In the genomic region with DNA sequence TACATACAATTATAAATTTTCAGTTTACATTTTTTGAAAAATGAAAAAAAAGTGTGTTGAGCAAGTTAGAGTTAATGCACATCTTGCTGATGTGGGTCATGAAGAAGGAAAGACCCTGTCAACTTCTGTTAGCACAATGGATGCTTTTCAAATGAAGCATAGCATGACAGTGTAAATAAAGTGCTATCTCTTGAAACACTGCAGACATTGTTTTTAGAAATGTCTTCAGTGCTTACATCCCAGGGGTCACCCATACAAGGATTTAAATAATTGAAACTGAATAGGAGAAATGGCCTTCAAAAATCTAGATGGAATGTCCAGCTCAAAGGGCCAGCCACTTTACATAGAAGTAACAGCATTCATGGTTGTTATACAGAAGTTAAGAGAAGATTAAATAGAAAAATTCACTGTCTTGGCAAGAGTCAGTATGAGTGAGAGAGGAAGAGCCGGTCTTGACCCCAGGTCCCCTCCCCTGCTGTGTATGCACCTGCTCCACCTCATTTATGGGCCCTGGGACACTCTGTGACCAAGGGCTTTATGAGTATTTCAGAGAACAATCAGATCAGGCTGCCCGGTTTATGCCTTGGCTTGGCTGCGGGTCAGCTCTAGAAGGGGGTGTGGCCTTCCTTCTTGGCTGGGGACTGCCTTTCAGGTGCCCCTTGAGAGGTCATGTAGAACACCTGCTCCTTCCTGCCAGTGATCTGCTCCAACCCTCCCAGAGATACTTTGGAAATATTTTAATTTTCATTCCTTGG, we compare ENCODE assay signal across 27 cellular contexts.
DNase-seq lines count a peak whose midpoint lies in the region; ATAC-seq and TF ChIP-seq lines count a peak whose summit lies in the region.
"Had no signal": no experiment of that assay in that cellular context is flagged by ENCODE, and none has a peak within 500 bp of the region (broad histone marks: within the 10 kb centered on the region; RNA-seq: fewer than 3 reads in every experiment).

No MANE protein-coding gene starts in this region.

- TF ChIP-seq CTCF in colonic mucosa (IDR thresholded peaks at IDR 0.05), result no peak
- no peak for TF ChIP-seq CTCF in prostate gland (IDR thresholded peaks at IDR 0.05)

- H3K4me1 ChIP-seq in colonic mucosa (no peaks in the 10 kb centered on the region), prostate gland (replicated peaks) (no peaks in the 10 kb centered on the region)
- H3K4me1 ChIP-seq: suprapubic skin, uterus had no signal

- no peak overlapping the region for H3K9ac ChIP-seq in colonic mucosa (ENCODE audit: low read depth in 2 of 2, low read length in 2 of 2)

- no peak overlapping the region for H3K27ac ChIP-seq in colonic mucosa
- no peak overlapping the region for H3K27ac ChIP-seq in prostate gland
- H3K27ac ChIP-seq: sigmoid colon, suprapubic skin, uterus had no signal

- H3K36me3 ChIP-seq in colonic mucosa (no peaks in the 10 kb centered on the region), prostate gland (no peaks in the 10 kb centered on the region)
- H3K36me3 ChIP-seq: sigmoid colon, suprapubic skin, uterus had no signal

- H3K9me3 ChIP-seq in colonic mucosa, result no peaks in the 10 kb centered on the region
- H3K9me3 ChIP-seq in prostate gland, result no peaks in the 10 kb centered on the region
- H3K9me3 ChIP-seq: sigmoid colon, suprapubic skin, uterus had no signal

- intact Hi-C loops in colonic mucosa (cut with DNase I), result no loop called here
- intact Hi-C loops in prostate gland (cut with DNase I), result loop anchor here (10.0 kb wide), 1 partner anchor 181 kb away; no protein-coding TSS in a partner anchor

- 35% methylated on average over 3 of the region's 3 CpGs for WGBS in prostate gland

- H3K4me3 ChIP-seq in colonic mucosa (no peak overlapping the region), prostate gland (no peak overlapping the region)
- H3K4me3 ChIP-seq: sigmoid colon, suprapubic skin, uterus had no signal

- no peak for TF ChIP-seq POLR2A in prostate gland (IDR thresholded peaks at IDR 0.05)

- no peak for ATAC-seq in GM21515 (IDR thresholded peaks at IDR 0.05; ENCODE audit: unreplicated experiment)
- ATAC-seq: PC-3; stimulated activated naive B cell treated with anti-CD40 and anti-IgM and Interleukin-4, amounts not matched to agents 10 μg/mL and 1 μg/mL and 100 μg/mL, for 72 hours had no signal

- peak; percentile 1 for DNase-seq in COLO829 (ENCODE audit: low spot score)
- peak; percentile 13 for DNase-seq in LoVo (ENCODE audit: low spot score)
- peak; percentile 51 for DNase-seq in colonic mucosa
- peak; percentile 40 for DNase-seq in prostate gland (ENCODE audit: low spot score)
- no peak for DNase-seq in NCI-H1417 treated with DMSO at 0.1 percent for 48 hours (lab: John Stamatoyannopoulos, UW)
- DNase-seq in SIG-M5 treated with dmso at 0.1 percent for 504 hours (lab: John Stamatoyannopoulos, UW; ENCODE audit: unreplicated experiment), result no peak
- no peak for DNase-seq in hepatic stellate cell (ENCODE audit: low spot score)
- DNase-seq: activated CD4-positive, alpha-beta T cell treated with anti-CD3 and anti-CD28 coated beads, Interleukin-2, amount 10 ng/mL, durations not matched to agents 24 days and 14 days; activated gamma-delta T cell treated with Interleukin-2 at 50 U/mL for 16 hours; activated T-cell treated with anti-CD3 and anti-CD28 coated beads, Interleukin-2, amount 50 U/mL, for 24 hours; CD4-positive, CD25-positive, alpha-beta regulatory T cell; GOT3; kidney glomerular epithelial cell; mammary epithelial cell; NCI-H1105; NCI-H1930; NCI-H446 treated with DMSO at 0.1 percent for 48 hours; PC-3; posterior cingulate gyrus; Right ventricle myocardium superior; sigmoid colon; stimulated activated CD4-positive, alpha-beta T cell treated with anti-CD3 and anti-CD28 coated beads, Interleukin-4, amount 100 ng/mL, for 4 hours; stimulated activated naive B cell treated with anti-CD40 and anti-IgM and Interleukin-4, amounts not matched to agents 10 μg/mL and 1 μg/mL and 100 μg/mL, for 72 hours; T-helper 9 cell; uterus had no signal

- H3K27me3 ChIP-seq in colonic mucosa (no peaks in the 10 kb centered on the region), prostate gland (replicated peaks; ENCODE audit: insufficient read depth) (no peaks in the 10 kb centered on the region)
- H3K27me3 ChIP-seq: sigmoid colon, suprapubic skin, uterus had no signal

Comparison
In these comparisons a context has a peak if more than half of its experiments do, and no peak if none do; other contexts are left out.
1. DNase-seq: peak in COLO829 (single experiment), LoVo (single experiment), colonic mucosa (single experiment) and prostate gland (single experiment); none in NCI-H1417 treated with DMSO at 0.1 percent for 48 hours (single experiment), SIG-M5 treated with dmso at 0.1 percent for 504 hours (single experiment) and hepatic stellate cell (single experiment).